ENCODE assay signal across 15 cellular contexts in genomic region chr4:183636923-183637322, GRCh38. TPM values are rescaled to one million over a fixed set of nuclear protein-coding genes. Genes with fewer than 3 reads are reported as not detected.
A peak's percentile ranks its signal among the peaks of the same experiment; 100 is the strongest.
DNase-seq lines count a peak whose midpoint lies in the region; ATAC-seq and TF ChIP-seq lines count a peak whose summit lies in the region.
"Had no signal": no experiment of that assay in that cellular context is flagged by ENCODE, and none has a peak within 500 bp of the region (broad histone marks: within the 10 kb centered on the region; RNA-seq: fewer than 3 reads in every experiment).

No MANE protein-coding gene starts in this region.

- H3K36me3 Mint-ChIP-seq in endodermal cell (ENCODE audit: low read depth): peaks cover 5% of the 10 kb centered on the region
- peaks cover 4% of the 10 kb centered on the region for H3K36me3 Mint-ChIP-seq in nephron (ENCODE audit: low read depth)
- H3K36me3 Mint-ChIP-seq in activated CD4-positive, alpha-beta T cell treated with anti-CD3 and anti-CD28 coated beads for 36 hours (ENCODE audit: low read depth): peaks cover 7% of the 10 kb centered on the region

- H3K27me3 Mint-ChIP-seq in endodermal cell (ENCODE audit: insufficient read depth) (no peaks in the 10 kb centered on the region), nephron (ENCODE audit: low read depth) (no peaks in the 10 kb centered on the region)
- H3K27me3 Mint-ChIP-seq in activated CD4-positive, alpha-beta T cell treated with anti-CD3 and anti-CD28 coated beads for 36 hours: no peaks in the 10 kb centered on the region
- H3K27me3 Mint-ChIP-seq: activated naive CD8-positive, alpha-beta T cell had no signal

- CTCF ChIA-PET in activated CD4-positive, alpha-beta T cell treated with anti-CD3 and anti-CD28 coated beads for 36 hours (lab: Charles Lee): no interaction called here

- TF ChIP-seq POLR2A in lower leg skin (IDR thresholded peaks at IDR 0.05): no peak

- no peak for ATAC-seq in GM18517 (IDR thresholded peaks at IDR 0.05; ENCODE audit: unreplicated experiment)
- ATAC-seq in activated CD4-positive, alpha-beta T cell treated with anti-CD3 and anti-CD28 coated beads for 36 hours: no peak
- no peak for ATAC-seq in esophagus mucosa

- H3K27ac Mint-ChIP-seq in endodermal cell: peak overlapping the region; percentile 56
- peak overlapping the region; percentile 94 to 96 (median 96) for H3K27ac Mint-ChIP-seq in nephron
- H3K27ac Mint-ChIP-seq in activated CD4-positive, alpha-beta T cell treated with anti-CD3 and anti-CD28 coated beads for 36 hours: no peak overlapping the region
- H3K27ac Mint-ChIP-seq: activated naive CD8-positive, alpha-beta T cell had no signal

- intact Hi-C loops in activated CD4-positive, alpha-beta T cell treated with anti-CD3 and anti-CD28 coated beads for 36 hours (cut with DNase I, micrococcal nuclease): no loop called here
- intact Hi-C loops in lower leg skin (cut with DNase I; ENCODE audit: low total_unique reads): no loop called here

- H3K9me3 Mint-ChIP-seq in endodermal cell (no peaks in the 10 kb centered on the region), nephron (no peaks in the 10 kb centered on the region)
- no peaks in the 10 kb centered on the region for H3K9me3 Mint-ChIP-seq in activated CD4-positive, alpha-beta T cell treated with anti-CD3 and anti-CD28 coated beads for 36 hours (ENCODE audit: low read depth)
- H3K9me3 Mint-ChIP-seq: HFFc6 had no signal

- no peaks in the 10 kb centered on the region for H3K9me3 ChIP-seq in endodermal cell (ENCODE audit: control insufficient read depth, low read length)
- H3K9me3 ChIP-seq: BE2C had no signal

- peaks cover 3% of the 10 kb centered on the region for H3K4me1 ChIP-seq in endodermal cell (ENCODE audit: control insufficient read depth, insufficient read depth, low read length)
- H3K4me1 ChIP-seq: BE2C had no signal

- H3K4me3 Mint-ChIP-seq in endodermal cell (no peak overlapping the region), nephron (no peak overlapping the region)
- no peak overlapping the region for H3K4me3 Mint-ChIP-seq in activated CD4-positive, alpha-beta T cell treated with anti-CD3 and anti-CD28 coated beads for 36 hours
- H3K4me3 Mint-ChIP-seq: activated naive CD8-positive, alpha-beta T cell had no signal

- TF ChIP-seq CTCF in endodermal cell (conservative IDR thresholded peaks at IDR 0.05) (no peak), nephron (IDR thresholded peaks at IDR 0.05; ENCODE audit: unreplicated experiment in 3 of 3) (no peak), lower leg skin (IDR thresholded peaks at IDR 0.05) (no peak)

- WGBS in endodermal cell (ENCODE audit: insufficient coverage in 1 of 2, insufficient read length in 1 of 2), 2 experiments: 50 to 65% methylated on average over 1 to 5 of the region's 5 CpGs
- WGBS in lower leg skin, 2 donors: 34 to 36% methylated on average over 5 of the region's 5 CpGs

- POLR2A ChIA-PET in activated CD4-positive, alpha-beta T cell treated with anti-CD3 and anti-CD28 coated beads for 36 hours (lab: Charles Lee): interaction anchor here (0.6 kb wide), 1 partner anchor 144 kb away, joined by 3 read pairs; no protein-coding TSS in a partner anchor

- no peak overlapping the region for H3K9ac ChIP-seq in endodermal cell (ENCODE audit: extremely low read depth, low read length, poor library complexity, severe bottlenecking)

- DNase-seq in DMS 273 (lab: John Stamatoyannopoulos, UW; ENCODE audit: unreplicated experiment) (peak; percentile 60), NCI-H69 (lab: John Stamatoyannopoulos, UW) (peak; percentile 13), endodermal cell (no peak), lower leg skin (ENCODE audit: low spot score in 2 of 2) (no peak)
- DNase-seq in activated CD4-positive, alpha-beta T cell treated with anti-CD3 and anti-CD28 coated beads for 36 hours: no peak
- DNase-seq: activated CD4-positive, alpha-beta T cell treated with anti-CD3 and anti-CD28 coated beads, Interleukin-2, amount 50 U/mL, for 48 hours; BE2C; effector memory CD4-positive, alpha-beta T cell; HFFc6; NCI-H82; stimulated activated naive CD8-positive, alpha-beta T cell treated with anti-CD3 and anti-CD28 coated beads, Interleukin-15, Interleukin-2, amounts not matched to agents 100 U/mL and 50 U/mL, for 24 hours had no signal

- H3K4me3 ChIP-seq in endodermal cell (ENCODE audit: low read length): no peak overlapping the region
- no peak overlapping the region for H3K4me3 ChIP-seq in lower leg skin (ENCODE audit: low read depth, poor library complexity, severe bottlenecking)

- H3K36me3 ChIP-seq in endodermal cell (ENCODE audit: control insufficient read depth, insufficient read depth, low read length): no peaks in the 10 kb centered on the region
- H3K36me3 ChIP-seq: BE2C had no signal

- no peaks in the 10 kb centered on the region for H3K27me3 ChIP-seq in endodermal cell (ENCODE audit: control insufficient read depth, insufficient read depth, low read length, poor library complexity, severe bottlenecking)
- H3K27me3 ChIP-seq: BE2C had no signal

- H3K27ac ChIP-seq in endodermal cell (ENCODE audit: low read depth, low read length): no peak overlapping the region

- peaks cover 14% of the 10 kb centered on the region for H3K4me1 Mint-ChIP-seq in endodermal cell
- peaks cover 20% of the 10 kb centered on the region for H3K4me1 Mint-ChIP-seq in nephron
- peaks cover 14% of the 10 kb centered on the region for H3K4me1 Mint-ChIP-seq in activated CD4-positive, alpha-beta T cell treated with anti-CD3 and anti-CD28 coated beads for 36 hours

RNA-seq across cellular contexts. Expression of gene RWDD4, which starts 22.1 kb away (rescaled TPM):
- total RNA-seq in endodermal cell (10 to 100 TPM; 20.3 to 23.7 TPM), lower leg skin (10 to 100 TPM in 3 of 4 donors, 1 to 10 TPM in 1; 8.5 to 18.9 (median 13.7) TPM), esophagus mucosa (17.6 TPM)
- 21.5 TPM for polyA plus RNA-seq in endodermal cell (2013, experiment 1 of 2)
- polyA plus RNA-seq in endodermal cell (2013, experiment 2 of 2): 23.4 TPM
- 10 to 100 TPM; 19.4 to 26.5 TPM for total RNA-seq in activated CD4-positive, alpha-beta T cell treated with anti-CD3 and anti-CD28 coated beads for 36 hours

RNA-seq across cellular contexts. Expression of gene TRAPPC11, which starts 22.2 kb away (rescaled TPM):
- total RNA-seq in endodermal cell: 10 to 100 TPM; 38.4 to 49.7 TPM
- polyA plus RNA-seq in endodermal cell (2013, experiment 1 of 2): 31.3 TPM
- polyA plus RNA-seq in endodermal cell (2013, experiment 2 of 2): 29.7 TPM
- total RNA-seq in activated CD4-positive, alpha-beta T cell treated with anti-CD3 and anti-CD28 coated beads for 36 hours: 10 to 100 TPM; 27.7 to 37.9 TPM
- total RNA-seq in lower leg skin: 10 to 100 TPM; 30.3 to 41.7 (median 34.0) TPM
- 22.7 TPM for total RNA-seq in esophagus mucosa

Comparison
In these comparisons a context has a peak if more than half of its experiments do, and no peak if none do; other contexts are left out.
1. DNase-seq: peak in DMS 273 (single experiment) and NCI-H69 (single experiment); none in endodermal cell (single experiment), activated CD4-positive, alpha-beta T cell treated with anti-CD3 and anti-CD28 coated beads for 36 hours (single experiment) and lower leg skin (0 of 2).